ENCODE assay signal across 17 cellular contexts in genomic region chr6:170034294-170034693, GRCh38.
DNase-seq lines count a peak whose midpoint lies in the region; ATAC-seq and TF ChIP-seq lines count a peak whose summit lies in the region.
"Had no signal": no experiment of that assay in that cellular context is flagged by ENCODE, and none has a peak within 500 bp of the region (broad histone marks: within the 10 kb centered on the region; RNA-seq: fewer than 3 reads in every experiment).

No MANE protein-coding gene starts in this region.

- H3K36me3 Mint-ChIP-seq in WTC11 (peaks cover 11% of the 10 kb centered on the region), GM23338 (ENCODE audit: low read depth) (peaks cover 30% of the 10 kb centered on the region)
- H3K36me3 Mint-ChIP-seq: IgD-negative memory B cell, natural killer cell had no signal

- H3K27ac ChIP-seq in dorsolateral prefrontal cortex (no peak overlapping the region), lower lobe of right lung (no peak overlapping the region), GM23338 (ENCODE audit: low read depth) (no peak overlapping the region)

- H3K4me1 ChIP-seq in lower lobe of right lung (peaks cover 9% of the 10 kb centered on the region), GM23338 (ENCODE audit: insufficient read depth) (no peaks in the 10 kb centered on the region; the same call in 1 of the 2 replicates)

- peaks cover 4% of the 10 kb centered on the region for H3K9me3 ChIP-seq in lower lobe of right lung

- no peak for TF ChIP-seq CTCF in WTC11 (IDR thresholded peaks at IDR 0.05)
- no peak for TF ChIP-seq CTCF in dorsolateral prefrontal cortex (IDR thresholded peaks at IDR 0.05 in 54 of 56, conservative IDR thresholded peaks at IDR 0.05 in 2 of 56; ENCODE audit: low read depth in 1 of 56, partially characterized antibody in 56 of 56)
- no peak for TF ChIP-seq CTCF in lower lobe of right lung (IDR thresholded peaks at IDR 0.05)
- TF ChIP-seq CTCF in GM23338 (conservative IDR thresholded peaks at IDR 0.05; ENCODE audit: low read depth in 2 of 2) = no peak

- H3K27ac Mint-ChIP-seq in WTC11 = no peak overlapping the region
- H3K27ac Mint-ChIP-seq in GM23338 = no peak overlapping the region
- H3K27ac Mint-ChIP-seq: activated T-cell treated with anti-CD3 and anti-CD28 coated beads, Interleukin-2, amount 50 U/mL, for 24 hours; IgD-negative memory B cell; natural killer cell had no signal

- no peaks in the 10 kb centered on the region for H3K79me2 ChIP-seq in GM23338 (replicated peaks; ENCODE audit: insufficient read depth)

- no peaks in the 10 kb centered on the region for H3F3A ChIP-seq in GM23338 (replicated peaks; ENCODE audit: low read depth)

- intact Hi-C loops in dorsolateral prefrontal cortex (cut with DNase I) = no loop called here
- intact Hi-C loops in lower lobe of right lung (cut with DNase I) = no loop called here

- no peaks in the 10 kb centered on the region for H3K36me3 ChIP-seq in lower lobe of right lung
- H3K36me3 ChIP-seq in GM23338 (ENCODE audit: insufficient read depth) = 0 out of 2 replicates have a peak, but pooled peaks cover 6% of the 10 kb centered on the region

- no peaks in the 10 kb centered on the region; the same call in 1 of the 2 replicates for H3K9me2 ChIP-seq in GM23338 (ENCODE audit: insufficient read depth)

- H3K9me3 Mint-ChIP-seq in WTC11 (peaks cover 11% of the 10 kb centered on the region), GM23338 (peaks cover 43% of the 10 kb centered on the region)

- CTCF ChIA-PET in WTC11 (lab: Charles Lee) = interaction anchor here (1.6 kb wide), 1 partner anchor 17 kb away, joined by 3 read pairs; no protein-coding TSS in a partner anchor

- H3K27me3 ChIP-seq in dorsolateral prefrontal cortex (no peaks in the 10 kb centered on the region), lower lobe of right lung (ENCODE audit: low read depth) (no peaks in the 10 kb centered on the region), GM23338 (ENCODE audit: insufficient read depth) (no peaks in the 10 kb centered on the region)

- H3K4me3 ChIP-seq in dorsolateral prefrontal cortex (no peak overlapping the region), lower lobe of right lung (no peak overlapping the region), GM23338 (no peak overlapping the region)

- POLR2A ChIA-PET in WTC11 (lab: Charles Lee) = no interaction called here

- ATAC-seq in WTC11 = no peak
- ATAC-seq in lower lobe of right lung = no peak
- no peak for ATAC-seq in HG02642 (IDR thresholded peaks at IDR 0.05; ENCODE audit: poor library complexity, unreplicated experiment)
- no peak for ATAC-seq in GM23338
- ATAC-seq: natural killer cell had no signal

- no peaks in the 10 kb centered on the region for H4K20me1 ChIP-seq in GM23338 (replicated peaks; ENCODE audit: insufficient read depth)

- no peak overlapping the region for H3K4me2 ChIP-seq in GM23338

- H3K4me1 Mint-ChIP-seq in WTC11 (peaks cover 42% of the 10 kb centered on the region), GM23338 (peaks cover 18% of the 10 kb centered on the region)
- H3K4me1 Mint-ChIP-seq: IgD-negative memory B cell had no signal

- H2AFZ ChIP-seq in GM23338 = no peak overlapping the region

- H3K27me3 Mint-ChIP-seq in WTC11 (ENCODE audit: low read depth) = peaks cover 12% of the 10 kb centered on the region; the same call in 1 of the 2 replicates
- H3K27me3 Mint-ChIP-seq in GM23338 (ENCODE audit: insufficient read depth, low read depth, poor library complexity) = peaks cover 20% of the 10 kb centered on the region
- H3K27me3 Mint-ChIP-seq: IgD-negative memory B cell had no signal

- no peak overlapping the region for H3K4me3 Mint-ChIP-seq in WTC11
- no peak overlapping the region for H3K4me3 Mint-ChIP-seq in GM23338
- H3K4me3 Mint-ChIP-seq: activated T-cell treated with anti-CD3 and anti-CD28 coated beads, Interleukin-2, amount 50 U/mL, for 24 hours; H9; IgD-negative memory B cell; natural killer cell had no signal

- DNase-seq in WTC11 (ENCODE audit: low spot score) = peak; percentile 9
- peak in 8 of 10 donors; percentile 24 to 70 (median 52) for DNase-seq in dorsolateral prefrontal cortex
- DNase-seq in lower lobe of right lung = peak; percentile 17
- DNase-seq in superior temporal gyrus (ENCODE audit: extremely low spot score) = peak; percentile 47
- no peak for DNase-seq in activated CD4-positive, alpha-beta T cell treated with anti-CD3 and anti-CD28 coated beads for 48 hours
- DNase-seq in GM23338 (ENCODE audit: low spot score) = no peak
- DNase-seq: activated CD4-positive, alpha-beta T cell treated with anti-CD3 and anti-CD28 coated beads, Interleukin-2, amount 50 U/mL, for 48 hours; activated T-cell treated with anti-CD3 and anti-CD28 coated beads, Interleukin-2, amount 50 U/mL, for 24 hours; H9; mesenchymal stem cell; NCI-H187 treated with DMSO at 0.1 percent for 48 hours; NCI-H446 treated with DMSO at 0.1 percent for 48 hours; stimulated activated CD4-positive, alpha-beta T cell treated with anti-CD3 and anti-CD28 coated beads, Interleukin-15, amount 100 ng/mL, for 24 hours; stimulated activated naive CD4-positive, alpha-beta T cell treated with Interleukin-2 at 50 U/mL for 16 hours had no signal

TF ChIP-seq in WTC11, 78 proteins besides CTCF, POLR2A, EP300 and RAD21 (continues in another document):
- no peak for TF ChIP-seq NFATC4 (CRISPR knock-in tag; IDR thresholded peaks at IDR 0.05)
- TF ChIP-seq RELA (CRISPR knock-in tag; IDR thresholded peaks at IDR 0.05; ENCODE audit: borderline replicate concordance) = no peak
- TF ChIP-seq NR2C2 (CRISPR knock-in tag; IDR thresholded peaks at IDR 0.05) = no peak
- TF ChIP-seq MAX (CRISPR knock-in tag; IDR thresholded peaks at IDR 0.05) = no peak
- TF ChIP-seq IRF2 (CRISPR knock-in tag; IDR thresholded peaks at IDR 0.05; ENCODE audit: borderline replicate concordance, low read depth) = no peak
- TF ChIP-seq NR3C1 (CRISPR knock-in tag; conservative IDR thresholded peaks at IDR 0.05; ENCODE audit: low read depth) = no peak
- no peak for TF ChIP-seq ZNF425 (CRISPR knock-in tag; conservative IDR thresholded peaks at IDR 0.05)
- no peak for TF ChIP-seq JAZF1 (CRISPR knock-in tag; IDR thresholded peaks at IDR 0.05)
- no peak for TF ChIP-seq TEAD1 (CRISPR knock-in tag; IDR thresholded peaks at IDR 0.05)
- TF ChIP-seq ATF1 (CRISPR knock-in tag; IDR thresholded peaks at IDR 0.05) = no peak
- TF ChIP-seq NFYB (CRISPR knock-in tag; conservative IDR thresholded peaks at IDR 0.05; ENCODE audit: low read depth) = no peak

TF ChIP-seq in GM23338, 12 proteins besides CTCF, POLR2A, EP300 and RAD21:
- TF ChIP-seq ZNF331 (CRISPR knock-in tag; IDR thresholded peaks at IDR 0.05; ENCODE audit: low read depth) = no peak
- no peak for TF ChIP-seq ZNF114 (CRISPR knock-in tag; IDR thresholded peaks at IDR 0.05)
- no peak for TF ChIP-seq REST (IDR thresholded peaks at IDR 0.05; ENCODE audit: unreplicated experiment)
TF ChIP-seq in GM23338: peak in this region for 0.

Comparison
In these comparisons a context has a peak if more than half of its experiments do, and no peak if none do; other contexts are left out.
1. DNase-seq: peak in WTC11 (single experiment), dorsolateral prefrontal cortex (8 of 10), lower lobe of right lung (single experiment) and superior temporal gyrus (single experiment); none in activated CD4-positive, alpha-beta T cell treated with anti-CD3 and anti-CD28 coated beads for 48 hours (single experiment) and GM23338 (single experiment).